Comparison of ENCODE assay signal across 8 cellular contexts in the genomic region with DNA sequence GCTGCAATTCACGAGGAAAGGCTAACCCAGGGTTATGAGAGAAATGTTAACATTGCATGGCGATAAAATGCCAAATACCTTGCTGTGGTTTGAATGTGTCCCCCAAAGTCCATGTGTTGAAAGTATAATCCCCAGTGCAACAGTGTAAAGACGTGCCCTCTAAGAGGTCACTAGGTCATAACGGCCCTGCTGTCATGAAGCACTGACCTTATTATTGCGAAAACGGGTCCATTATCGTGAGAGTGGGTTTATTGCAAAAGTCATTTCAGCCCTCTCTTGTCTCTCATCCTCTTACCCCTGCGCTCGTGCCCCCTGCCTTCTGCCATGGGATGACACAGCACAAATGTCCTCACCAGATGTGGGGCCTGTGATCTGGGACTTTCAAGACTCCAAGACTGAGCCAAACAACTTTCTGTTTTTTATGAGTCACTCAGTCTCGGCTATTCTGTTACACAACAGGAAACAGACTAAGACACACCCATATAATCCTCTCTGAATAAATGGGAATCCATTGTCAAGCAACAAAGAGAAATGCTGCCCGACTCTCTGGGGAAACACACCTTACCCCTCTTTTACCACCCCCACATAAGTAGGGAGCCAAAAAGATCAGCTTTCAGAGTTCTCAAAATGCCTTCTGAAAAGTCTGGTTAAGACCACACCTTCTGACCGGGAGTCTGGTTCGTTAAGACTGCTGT.
DNase-seq lines count a peak whose midpoint lies in the region; ATAC-seq, FAIRE-seq and TF ChIP-seq lines count a peak whose summit lies in the region.

No MANE protein-coding gene starts in this region.

- H3K4me3 Mint-ChIP-seq in astrocyte (ENCODE audit: unreplicated experiment): no peak overlapping the region
- H3K4me3 Mint-ChIP-seq in stimulated activated effector memory CD8-positive, alpha-beta T cell treated with anti-CD3 and anti-CD28 coated beads, Interleukin-12 subunit alpha, Interleukin-12 subunit beta, amount 100 ng/mL, for 72 hours: peak overlapping the region; percentile 79
- H3K4me3 Mint-ChIP-seq in stimulated activated memory B cell treated with anti-CD40 and anti-IgM and Interleukin-4, amounts not matched to agents 10 μg/mL and 1 μg/mL and 100 μg/mL, for 72 hours: no peak overlapping the region

- no peaks in the 10 kb centered on the region for H3K79me2 ChIP-seq in astrocyte (ENCODE audit: insufficient read depth, low read length)

- peak overlapping the region; percentile 50 for H2AFZ ChIP-seq in astrocyte (ENCODE audit: low read depth, low read length)

- DNase-seq in A549 (ENCODE audit: low read depth in 1 of 2, low spot score in 1 of 2) (peak; percentile 94 to 97), SKM-1 (lab: John Stamatoyannopoulos, UW; ENCODE audit: unreplicated experiment) (peak; percentile 61), astrocyte (ENCODE audit: low read depth) (peak; percentile 60), kidney epithelial cell (ENCODE audit: low read depth) (peak; percentile 42), DMS 273 (lab: John Stamatoyannopoulos, UW; ENCODE audit: unreplicated experiment) (no peak)
- DNase-seq in stimulated activated effector memory CD8-positive, alpha-beta T cell treated with anti-CD3 and anti-CD28 coated beads, Interleukin-12 subunit alpha, Interleukin-12 subunit beta, amount 100 ng/mL, for 72 hours (ENCODE audit: low spot score in 2 of 2): peak in 1 of 2 donors; percentile 55

- ATAC-seq in A549 (peak; percentile 80 to 83), HG02884 (IDR thresholded peaks at IDR 0.05; ENCODE audit: unreplicated experiment) (peak; percentile 50)
- peak; percentile 85 for ATAC-seq in stimulated activated effector memory CD8-positive, alpha-beta T cell treated with anti-CD3 and anti-CD28 coated beads, Interleukin-12 subunit alpha, Interleukin-12 subunit beta, amount 100 ng/mL, for 72 hours
- ATAC-seq in stimulated activated memory B cell treated with anti-CD40 and anti-IgM and Interleukin-4, amounts not matched to agents 10 μg/mL and 1 μg/mL and 100 μg/mL, for 72 hours: no peak

- H3K36me3 ChIP-seq in astrocyte (ENCODE audit: insufficient read depth, low read length) (no peaks in the 10 kb centered on the region), kidney epithelial cell (ENCODE audit: control insufficient read depth, insufficient read depth, low read length) (no peaks in the 10 kb centered on the region)

- no peaks in the 10 kb centered on the region for H3K9me3 Mint-ChIP-seq in astrocyte (ENCODE audit: unreplicated experiment)
- no peaks in the 10 kb centered on the region for H3K9me3 Mint-ChIP-seq in stimulated activated effector memory CD8-positive, alpha-beta T cell treated with anti-CD3 and anti-CD28 coated beads, Interleukin-12 subunit alpha, Interleukin-12 subunit beta, amount 100 ng/mL, for 72 hours
- H3K9me3 Mint-ChIP-seq in stimulated activated memory B cell treated with anti-CD40 and anti-IgM and Interleukin-4, amounts not matched to agents 10 μg/mL and 1 μg/mL and 100 μg/mL, for 72 hours: peaks cover 6% of the 10 kb centered on the region

- H3K4me2 ChIP-seq in A549 (peak overlapping the region; percentile 66), astrocyte (ENCODE audit: low read length) (peak overlapping the region; percentile 44)

- peaks cover 10% of the 10 kb centered on the region for H3K4me1 Mint-ChIP-seq in astrocyte (ENCODE audit: low read depth, unreplicated experiment)
- H3K4me1 Mint-ChIP-seq in stimulated activated effector memory CD8-positive, alpha-beta T cell treated with anti-CD3 and anti-CD28 coated beads, Interleukin-12 subunit alpha, Interleukin-12 subunit beta, amount 100 ng/mL, for 72 hours: peaks cover 49% of the 10 kb centered on the region
- H3K4me1 Mint-ChIP-seq in stimulated activated memory B cell treated with anti-CD40 and anti-IgM and Interleukin-4, amounts not matched to agents 10 μg/mL and 1 μg/mL and 100 μg/mL, for 72 hours: no peaks in the 10 kb centered on the region

- WGBS in A549 (ENCODE audit: missing lambda C conversion rate): 5% methylated on average over 13 of the region's 13 CpGs

- peak overlapping the region; percentile 88 for H3K27ac Mint-ChIP-seq in astrocyte (ENCODE audit: unreplicated experiment)
- peak overlapping the region; percentile 93 for H3K27ac Mint-ChIP-seq in stimulated activated effector memory CD8-positive, alpha-beta T cell treated with anti-CD3 and anti-CD28 coated beads, Interleukin-12 subunit alpha, Interleukin-12 subunit beta, amount 100 ng/mL, for 72 hours
- no peak overlapping the region for H3K27ac Mint-ChIP-seq in stimulated activated memory B cell treated with anti-CD40 and anti-IgM and Interleukin-4, amounts not matched to agents 10 μg/mL and 1 μg/mL and 100 μg/mL, for 72 hours

- no peaks in the 10 kb centered on the region for H3K36me3 Mint-ChIP-seq in astrocyte (ENCODE audit: low read depth, unreplicated experiment)
- H3K36me3 Mint-ChIP-seq in stimulated activated effector memory CD8-positive, alpha-beta T cell treated with anti-CD3 and anti-CD28 coated beads, Interleukin-12 subunit alpha, Interleukin-12 subunit beta, amount 100 ng/mL, for 72 hours: peaks cover 5% of the 10 kb centered on the region
- H3K36me3 Mint-ChIP-seq in stimulated activated memory B cell treated with anti-CD40 and anti-IgM and Interleukin-4, amounts not matched to agents 10 μg/mL and 1 μg/mL and 100 μg/mL, for 72 hours: no peaks in the 10 kb centered on the region

- H3K27ac ChIP-seq in A549: peak overlapping the region; percentile 96 to 97
- no peak overlapping the region for H3K27ac ChIP-seq in astrocyte (ENCODE audit: low read depth, low read length)

- H3K27me3 Mint-ChIP-seq in astrocyte (ENCODE audit: low read depth, unreplicated experiment): no peaks in the 10 kb centered on the region
- peaks cover 28% of the 10 kb centered on the region for H3K27me3 Mint-ChIP-seq in stimulated activated memory B cell treated with anti-CD40 and anti-IgM and Interleukin-4, amounts not matched to agents 10 μg/mL and 1 μg/mL and 100 μg/mL, for 72 hours

- peak; percentile 72 for FAIRE-seq in A549 (lab: Jason Lieb, UNC)
- FAIRE-seq in astrocyte (lab: Jason Lieb, UNC): no peak

- peak; percentile 89 to 93; a peak in 4 of 5 replicates for TF ChIP-seq EP300 in A549 (IDR thresholded peaks at IDR 0.05)

- no peak for TF ChIP-seq CTCF in A549 (IDR thresholded peaks at IDR 0.05)
- TF ChIP-seq CTCF in astrocyte (IDR thresholded peaks at IDR 0.05; ENCODE audit: insufficient read depth, low read depth, low read length): no peak
- no peak for TF ChIP-seq CTCF in kidney epithelial cell (IDR thresholded peaks at IDR 0.05; ENCODE audit: insufficient read depth, low read length, poor library complexity, severe bottlenecking)

- no peak for TF ChIP-seq POLR2A in A549 (IDR thresholded peaks at IDR 0.05; ENCODE audit: low read length)

- peak; percentile 13 to 49; a peak in 3 of 5 replicates for TF ChIP-seq RAD21 in A549 (conservative IDR thresholded peaks at IDR 0.05 in 1 of 2, IDR thresholded peaks at IDR 0.05 in 1 of 2)

- H3K4me1 ChIP-seq in A549 (peaks cover 41% of the 10 kb centered on the region), astrocyte (ENCODE audit: insufficient read depth, low read length) (peaks cover 10% of the 10 kb centered on the region)

- H4K20me1 ChIP-seq in astrocyte (ENCODE audit: insufficient read depth, low read length): no peaks in the 10 kb centered on the region

- POLR2A ChIA-PET in A549 (lab: Yijun Ruan, JAX): interaction anchor here (0.5 to 0.6 kb wide), 2 partner anchors 81 to 444 kb away, joined by 3 read pairs; no protein-coding TSS in a partner anchor

- no peaks in the 10 kb centered on the region for H3K27me3 ChIP-seq in astrocyte (ENCODE audit: insufficient read depth, low read length)
- no peaks in the 10 kb centered on the region for H3K27me3 ChIP-seq in kidney epithelial cell (ENCODE audit: control insufficient read depth, insufficient read depth, low read length)

- H3K4me3 ChIP-seq in A549 (no peak overlapping the region; the same call in 2 of the 3 replicates), astrocyte (ENCODE audit: insufficient read depth, low read depth, low read length) (no peak overlapping the region), kidney epithelial cell (ENCODE audit: low read depth, low read length) (no peak overlapping the region)

- H3K9me3 ChIP-seq in A549 (peaks cover 27% of the 10 kb centered on the region), astrocyte (ENCODE audit: insufficient read depth, low read depth, low read length) (no peaks in the 10 kb centered on the region)

- no peak overlapping the region for H3K9ac ChIP-seq in astrocyte (ENCODE audit: low read length)

- CTCF ChIA-PET in A549 (lab: Yijun Ruan, JAX): interaction anchor here (0.9 to 6.2 kb wide), 5 partner anchors 9 to 476 kb away, joined by 3 to 43 read pairs (median 5); no protein-coding TSS in a partner anchor

TF ChIP-seq in A549, 52 proteins besides CTCF, POLR2A, EP300 and RAD21 (continues in another document):
- 0 out of 2 replicates have a peak, but pooled peaks have one; percentile 18 for TF ChIP-seq BHLHE40 (IDR thresholded peaks at IDR 0.05; ENCODE audit: low read depth, low read length)
- TF ChIP-seq NR3C1 (IDR thresholded peaks at IDR 0.05): no peak
- TF ChIP-seq MAZ (IDR thresholded peaks at IDR 0.05; ENCODE audit: borderline replicate concordance, low read depth, low read length): no peak
- TF ChIP-seq FOSL2 (IDR thresholded peaks at IDR 0.05): peak; percentile 87
- TF ChIP-seq FOSL2 (CRISPR knock-in tag; IDR thresholded peaks at IDR 0.05): peak; percentile 97
- no peak for TF ChIP-seq CBX2 (IDR thresholded peaks at IDR 0.05; ENCODE audit: borderline replicate concordance, low read depth)
- peak; percentile 95 for TF ChIP-seq RARB (CRISPR knock-in tag; IDR thresholded peaks at IDR 0.05)
- no peak for TF ChIP-seq KDM5A (IDR thresholded peaks at IDR 0.05)
- no peak for TF ChIP-seq TP53 (CRISPR knock-in tag; IDR thresholded peaks at IDR 0.05)
- TF ChIP-seq, protein P1, sequence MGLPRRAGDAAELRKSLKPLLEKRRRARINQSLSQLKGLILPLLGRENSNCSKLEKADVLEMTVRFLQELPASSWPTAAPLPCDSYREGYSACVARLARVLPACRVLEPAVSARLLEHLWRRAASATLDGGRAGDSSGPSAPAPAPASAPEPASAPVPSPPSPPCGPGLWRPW (IDR thresholded peaks at IDR 0.05): peak; percentile 87
- TF ChIP-seq, protein P2, sequence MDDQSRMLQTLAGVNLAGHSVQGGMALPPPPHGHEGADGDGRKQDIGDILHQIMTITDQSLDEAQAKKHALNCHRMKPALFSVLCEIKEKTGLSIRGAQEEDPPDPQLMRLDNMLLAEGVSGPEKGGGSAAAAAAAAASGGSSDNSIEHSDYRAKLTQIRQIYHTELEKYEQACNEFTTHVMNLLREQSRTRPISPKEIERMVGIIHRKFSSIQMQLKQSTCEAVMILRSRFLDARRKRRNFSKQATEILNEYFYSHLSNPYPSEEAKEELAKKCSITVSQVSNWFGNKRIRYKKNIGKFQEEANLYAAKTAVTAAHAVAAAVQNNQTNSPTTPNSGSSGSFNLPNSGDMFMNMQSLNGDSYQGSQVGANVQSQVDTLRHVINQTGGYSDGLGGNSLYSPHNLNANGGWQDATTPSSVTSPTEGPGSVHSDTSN (IDR thresholded peaks at IDR 0.05): peak; percentile 33; the same call in 1 of the 2 replicates
